ENCODE assay signal across 14 cellular contexts in the genomic region with DNA sequence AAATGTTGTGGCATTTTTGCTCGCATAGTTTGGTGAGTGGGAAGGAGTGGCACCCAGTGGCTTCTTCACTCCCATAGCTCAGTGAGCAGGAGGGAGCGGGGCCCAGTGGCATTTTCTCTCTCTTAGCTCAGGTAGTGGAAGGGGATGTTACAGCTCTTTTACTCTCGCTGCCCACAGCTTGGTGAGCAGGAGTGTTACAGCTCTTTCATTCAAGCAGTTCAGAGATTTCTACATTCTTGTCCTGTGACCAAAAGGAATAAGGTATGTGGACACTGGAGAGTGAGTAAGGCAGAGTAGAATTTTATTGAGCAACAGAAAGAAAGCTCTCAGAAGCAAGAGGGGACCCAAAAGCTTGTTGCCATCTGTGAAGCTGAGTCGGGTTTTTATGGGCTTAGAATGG.
A peak's percentile ranks its signal among the peaks of the same experiment; 100 is the strongest.
DNase-seq lines count a peak whose midpoint lies in the region; ATAC-seq, FAIRE-seq and TF ChIP-seq lines count a peak whose summit lies in the region.
"Had no signal": no experiment of that assay in that cellular context is flagged by ENCODE, and none has a peak within 500 bp of the region (broad histone marks: within the 10 kb centered on the region; RNA-seq: fewer than 3 reads in every experiment).

No MANE protein-coding gene starts in this region.

- no peaks in the 10 kb centered on the region for H3F3A ChIP-seq in GM23338 (replicated peaks; ENCODE audit: low read depth)

- H3K4me2 ChIP-seq in GM23338: no peak overlapping the region
- H3K4me2 ChIP-seq: PC-9 had no signal

- H3K27ac ChIP-seq in GM23338 (ENCODE audit: low read depth): no peak overlapping the region
- H3K27ac ChIP-seq: C4-2B, PC-9 had no signal

- no peaks in the 10 kb centered on the region for H3K79me2 ChIP-seq in GM23338 (replicated peaks; ENCODE audit: insufficient read depth)

- H3K27ac Mint-ChIP-seq in GM23338: no peak overlapping the region

- no peak for FAIRE-seq in urothelium cell line (lab: Jason Lieb, UNC)
- FAIRE-seq: HTR-8/SVneo had no signal

- H3K27me3 ChIP-seq in GM23338 (ENCODE audit: insufficient read depth): no peaks in the 10 kb centered on the region

- TF ChIP-seq CTCF in GM23338 (conservative IDR thresholded peaks at IDR 0.05; ENCODE audit: low read depth in 2 of 2): no peak

- peaks cover 43% of the 10 kb centered on the region for H3K36me3 Mint-ChIP-seq in GM23338 (ENCODE audit: low read depth)

- H2AFZ ChIP-seq in GM23338: no peak overlapping the region
- H2AFZ ChIP-seq: PC-9 had no signal

- no peaks in the 10 kb centered on the region for H3K36me3 ChIP-seq in GM23338 (ENCODE audit: insufficient read depth)

- H4K20me1 ChIP-seq in GM23338 (replicated peaks; ENCODE audit: insufficient read depth): no peaks in the 10 kb centered on the region

- no peaks in the 10 kb centered on the region for H3K4me1 Mint-ChIP-seq in GM23338

- H3K4me1 ChIP-seq in GM23338 (ENCODE audit: insufficient read depth): no peaks in the 10 kb centered on the region

- H3K4me3 Mint-ChIP-seq in GM23338: no peak overlapping the region

- peak; percentile 22 for DNase-seq in GM03348 (ENCODE audit: low spot score)
- peak; percentile 31 for DNase-seq in NCI-H226
- peak; percentile 35 for DNase-seq in dedifferentiated amniotic fluid mesenchymal stem cell (ENCODE audit: extremely low spot score)
- DNase-seq in urothelium cell line (ENCODE audit: low spot score): peak; percentile 3
- no peak for DNase-seq in HPDE6-E6E7 (ENCODE audit: extremely low spot score)
- no peak for DNase-seq in GM23338 (ENCODE audit: low spot score)
- DNase-seq: COR-L47, DMS153, NCI-H1436 treated with DMSO at 0.1 percent for 48 hours, NCI-H345 had no signal

- H3K9me3 Mint-ChIP-seq in GM23338: peaks cover 60% of the 10 kb centered on the region

- ATAC-seq in GM21825 (IDR thresholded peaks at IDR 0.05; ENCODE audit: unreplicated experiment) (no peak), GM23338 (no peak)

- H3K27me3 Mint-ChIP-seq in GM23338 (ENCODE audit: insufficient read depth, low read depth, poor library complexity): no peaks in the 10 kb centered on the region

- H3K4me3 ChIP-seq in GM23338: no peak overlapping the region
- H3K4me3 ChIP-seq: PC-9 had no signal

- H3K9me2 ChIP-seq in GM23338 (ENCODE audit: insufficient read depth): no peaks in the 10 kb centered on the region

TF ChIP-seq in GM23338, 12 proteins besides CTCF, POLR2A, EP300 and RAD21:
- TF ChIP-seq EZH2phosphoT487 (IDR thresholded peaks at IDR 0.05; ENCODE audit: unreplicated experiment) (no peak), NANOG (IDR thresholded peaks at IDR 0.05; ENCODE audit: borderline replicate concordance) (no peak), ZNF331 (CRISPR knock-in tag; IDR thresholded peaks at IDR 0.05; ENCODE audit: low read depth) (no peak), ZNF114 (CRISPR knock-in tag; IDR thresholded peaks at IDR 0.05) (no peak), CREB1 (CRISPR knock-in tag; IDR thresholded peaks at IDR 0.05; ENCODE audit: low read depth) (no peak), STAT1 (IDR thresholded peaks at IDR 0.05; ENCODE audit: unreplicated experiment) (no peak), EZH2 (IDR thresholded peaks at IDR 0.05; ENCODE audit: low read depth, unreplicated experiment) (no peak)
- TF ChIP-seq, protein P1, sequence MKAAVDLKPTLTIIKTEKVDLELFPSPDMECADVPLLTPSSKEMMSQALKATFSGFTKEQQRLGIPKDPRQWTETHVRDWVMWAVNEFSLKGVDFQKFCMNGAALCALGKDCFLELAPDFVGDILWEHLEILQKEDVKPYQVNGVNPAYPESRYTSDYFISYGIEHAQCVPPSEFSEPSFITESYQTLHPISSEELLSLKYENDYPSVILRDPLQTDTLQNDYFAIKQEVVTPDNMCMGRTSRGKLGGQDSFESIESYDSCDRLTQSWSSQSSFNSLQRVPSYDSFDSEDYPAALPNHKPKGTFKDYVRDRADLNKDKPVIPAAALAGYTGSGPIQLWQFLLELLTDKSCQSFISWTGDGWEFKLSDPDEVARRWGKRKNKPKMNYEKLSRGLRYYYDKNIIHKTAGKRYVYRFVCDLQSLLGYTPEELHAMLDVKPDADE (IDR thresholded peaks at IDR 0.05): no peak
- TF ChIP-seq, protein P2, sequence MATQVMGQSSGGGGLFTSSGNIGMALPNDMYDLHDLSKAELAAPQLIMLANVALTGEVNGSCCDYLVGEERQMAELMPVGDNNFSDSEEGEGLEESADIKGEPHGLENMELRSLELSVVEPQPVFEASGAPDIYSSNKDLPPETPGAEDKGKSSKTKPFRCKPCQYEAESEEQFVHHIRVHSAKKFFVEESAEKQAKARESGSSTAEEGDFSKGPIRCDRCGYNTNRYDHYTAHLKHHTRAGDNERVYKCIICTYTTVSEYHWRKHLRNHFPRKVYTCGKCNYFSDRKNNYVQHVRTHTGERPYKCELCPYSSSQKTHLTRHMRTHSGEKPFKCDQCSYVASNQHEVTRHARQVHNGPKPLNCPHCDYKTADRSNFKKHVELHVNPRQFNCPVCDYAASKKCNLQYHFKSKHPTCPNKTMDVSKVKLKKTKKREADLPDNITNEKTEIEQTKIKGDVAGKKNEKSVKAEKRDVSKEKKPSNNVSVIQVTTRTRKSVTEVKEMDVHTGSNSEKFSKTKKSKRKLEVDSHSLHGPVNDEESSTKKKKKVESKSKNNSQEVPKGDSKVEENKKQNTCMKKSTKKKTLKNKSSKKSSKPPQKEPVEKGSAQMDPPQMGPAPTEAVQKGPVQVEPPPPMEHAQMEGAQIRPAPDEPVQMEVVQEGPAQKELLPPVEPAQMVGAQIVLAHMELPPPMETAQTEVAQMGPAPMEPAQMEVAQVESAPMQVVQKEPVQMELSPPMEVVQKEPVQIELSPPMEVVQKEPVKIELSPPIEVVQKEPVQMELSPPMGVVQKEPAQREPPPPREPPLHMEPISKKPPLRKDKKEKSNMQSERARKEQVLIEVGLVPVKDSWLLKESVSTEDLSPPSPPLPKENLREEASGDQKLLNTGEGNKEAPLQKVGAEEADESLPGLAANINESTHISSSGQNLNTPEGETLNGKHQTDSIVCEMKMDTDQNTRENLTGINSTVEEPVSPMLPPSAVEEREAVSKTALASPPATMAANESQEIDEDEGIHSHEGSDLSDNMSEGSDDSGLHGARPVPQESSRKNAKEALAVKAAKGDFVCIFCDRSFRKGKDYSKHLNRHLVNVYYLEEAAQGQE (IDR thresholded peaks at IDR 0.05; ENCODE audit: unreplicated experiment): no peak
- TF ChIP-seq, protein P3, sequence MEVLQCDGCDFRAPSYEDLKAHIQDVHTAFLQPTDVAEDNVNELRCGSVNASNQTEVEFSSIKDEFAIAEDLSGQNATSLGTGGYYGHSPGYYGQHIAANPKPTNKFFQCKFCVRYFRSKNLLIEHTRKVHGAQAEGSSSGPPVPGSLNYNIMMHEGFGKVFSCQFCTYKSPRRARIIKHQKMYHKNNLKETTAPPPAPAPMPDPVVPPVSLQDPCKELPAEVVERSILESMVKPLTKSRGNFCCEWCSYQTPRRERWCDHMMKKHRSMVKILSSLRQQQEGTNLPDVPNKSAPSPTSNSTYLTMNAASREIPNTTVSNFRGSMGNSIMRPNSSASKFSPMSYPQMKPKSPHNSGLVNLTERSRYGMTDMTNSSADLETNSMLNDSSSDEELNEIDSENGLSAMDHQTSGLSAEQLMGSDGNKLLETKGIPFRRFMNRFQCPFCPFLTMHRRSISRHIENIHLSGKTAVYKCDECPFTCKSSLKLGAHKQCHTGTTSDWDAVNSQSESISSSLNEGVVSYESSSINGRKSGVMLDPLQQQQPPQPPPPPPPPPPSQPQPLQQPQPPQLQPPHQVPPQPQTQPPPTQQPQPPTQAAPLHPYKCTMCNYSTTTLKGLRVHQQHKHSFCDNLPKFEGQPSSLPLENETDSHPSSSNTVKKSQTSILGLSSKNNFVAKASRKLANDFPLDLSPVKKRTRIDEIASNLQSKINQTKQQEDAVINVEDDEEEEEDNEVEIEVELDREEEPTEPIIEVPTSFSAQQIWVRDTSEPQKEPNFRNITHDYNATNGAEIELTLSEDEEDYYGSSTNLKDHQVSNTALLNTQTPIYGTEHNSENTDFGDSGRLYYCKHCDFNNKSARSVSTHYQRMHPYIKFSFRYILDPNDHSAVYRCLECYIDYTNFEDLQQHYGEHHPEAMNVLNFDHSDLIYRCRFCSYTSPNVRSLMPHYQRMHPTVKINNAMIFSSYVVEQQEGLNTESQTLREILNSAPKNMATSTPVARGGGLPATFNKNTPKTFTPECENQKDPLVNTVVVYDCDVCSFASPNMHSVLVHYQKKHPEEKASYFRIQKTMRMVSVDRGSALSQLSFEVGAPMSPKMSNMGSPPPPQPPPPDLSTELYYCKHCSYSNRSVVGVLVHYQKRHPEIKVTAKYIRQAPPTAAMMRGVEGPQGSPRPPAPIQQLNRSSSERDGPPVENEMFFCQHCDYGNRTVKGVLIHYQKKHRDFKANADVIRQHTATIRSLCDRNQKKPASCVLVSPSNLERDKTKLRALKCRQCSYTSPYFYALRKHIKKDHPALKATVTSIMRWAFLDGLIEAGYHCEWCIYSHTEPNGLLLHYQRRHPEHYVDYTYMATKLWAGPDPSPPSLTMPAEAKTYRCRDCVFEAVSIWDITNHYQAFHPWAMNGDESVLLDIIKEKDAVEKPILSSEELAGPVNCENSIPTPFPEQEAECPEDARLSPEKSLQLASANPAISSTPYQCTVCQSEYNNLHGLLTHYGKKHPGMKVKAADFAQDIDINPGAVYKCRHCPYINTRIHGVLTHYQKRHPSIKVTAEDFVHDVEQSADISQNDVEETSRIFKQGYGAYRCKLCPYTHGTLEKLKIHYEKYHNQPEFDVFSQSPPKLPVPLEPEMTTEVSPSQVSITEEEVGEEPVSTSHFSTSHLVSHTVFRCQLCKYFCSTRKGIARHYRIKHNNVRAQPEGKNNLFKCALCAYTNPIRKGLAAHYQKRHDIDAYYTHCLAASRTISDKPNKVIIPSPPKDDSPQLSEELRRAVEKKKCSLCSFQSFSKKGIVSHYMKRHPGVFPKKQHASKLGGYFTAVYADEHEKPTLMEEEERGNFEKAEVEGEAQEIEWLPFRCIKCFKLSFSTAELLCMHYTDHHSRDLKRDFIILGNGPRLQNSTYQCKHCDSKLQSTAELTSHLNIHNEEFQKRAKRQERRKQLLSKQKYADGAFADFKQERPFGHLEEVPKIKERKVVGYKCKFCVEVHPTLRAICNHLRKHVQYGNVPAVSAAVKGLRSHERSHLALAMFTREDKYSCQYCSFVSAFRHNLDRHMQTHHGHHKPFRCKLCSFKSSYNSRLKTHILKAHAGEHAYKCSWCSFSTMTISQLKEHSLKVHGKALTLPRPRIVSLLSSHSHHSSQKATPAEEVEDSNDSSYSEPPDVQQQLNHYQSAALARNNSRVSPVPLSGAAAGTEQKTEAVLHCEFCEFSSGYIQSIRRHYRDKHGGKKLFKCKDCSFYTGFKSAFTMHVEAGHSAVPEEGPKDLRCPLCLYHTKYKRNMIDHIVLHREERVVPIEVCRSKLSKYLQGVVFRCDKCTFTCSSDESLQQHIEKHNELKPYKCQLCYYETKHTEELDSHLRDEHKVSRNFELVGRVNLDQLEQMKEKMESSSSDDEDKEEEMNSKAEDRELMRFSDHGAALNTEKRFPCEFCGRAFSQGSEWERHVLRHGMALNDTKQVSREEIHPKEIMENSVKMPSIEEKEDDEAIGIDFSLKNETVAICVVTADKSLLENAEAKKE (CRISPR knock-in tag; IDR thresholded peaks at IDR 0.05): no peak

Comparison
In these comparisons a context has a peak if more than half of its experiments do, and no peak if none do; other contexts are left out.
1. DNase-seq: peak in GM03348 (single experiment), NCI-H226 (single experiment), dedifferentiated amniotic fluid mesenchymal stem cell (single experiment) and urothelium cell line (single experiment); none in HPDE6-E6E7 (single experiment) and GM23338 (single experiment).